31 cellular contexts compared by ENCODE assay signal in the genomic region with DNA sequence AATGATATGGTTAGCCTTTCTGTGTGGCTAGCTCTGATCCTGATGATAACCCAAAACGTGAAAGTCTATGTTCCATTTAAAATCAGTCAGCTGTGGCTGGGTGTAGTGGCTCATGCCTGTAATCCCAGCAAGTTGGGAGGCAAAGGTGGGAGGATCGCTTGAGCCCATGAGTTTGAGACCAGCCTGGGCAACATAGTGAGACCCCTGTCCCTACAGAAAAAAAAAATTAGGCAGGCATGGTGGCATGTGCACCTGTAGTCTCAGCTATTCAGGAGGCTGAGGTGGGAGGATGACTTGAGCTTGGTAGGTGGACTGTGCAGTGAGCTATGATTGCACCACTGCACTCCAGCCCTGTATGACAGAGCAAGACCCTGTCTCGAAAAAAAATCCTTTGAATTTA. TPM values are rescaled to one million over a fixed set of nuclear protein-coding genes. Genes with fewer than 3 reads are reported as not detected.
"Had no signal": no experiment of that assay in that cellular context is flagged by ENCODE, and none has a peak within 500 bp of the region (broad histone marks: within the 10 kb centered on the region; RNA-seq: fewer than 3 reads in every experiment).

No MANE protein-coding gene starts in this region.

- DNase-seq: colonic mucosa; cortex of kidney; effector CD8-positive, alpha-beta T cell; effector memory CD8-positive, alpha-beta T cell; endodermal cell; erythroblast; esophagus squamous epithelium; foreskin fibroblast; foreskin melanocyte; gastrocnemius medialis; glutamatergic neuron; heart right ventricle; hippocampal formation; left cardiac atrium; left lung; left ventricle myocardium superior; lower lobe of right lung; mesendoderm; midbrain; naive B cell had no signal

- ATAC-seq: effector memory CD8-positive, alpha-beta T cell; esophagus mucosa; gastrocnemius medialis; heart right ventricle; left lung; left ventricle myocardium superior; lower lobe of right lung had no signal

- H3K9me3 ChIP-seq: colonic mucosa, esophagus squamous epithelium, gastrocnemius medialis, heart right ventricle, left lung, lower lobe of right lung had no signal

- H3K36me3 Mint-ChIP-seq: naive B cell had no signal

- H3K27me3 ChIP-seq: colonic mucosa, esophagus squamous epithelium, gastrocnemius medialis, heart right ventricle, left lung had no signal

- H3K4me3 Mint-ChIP-seq: dendritic cell treated with granulocyte-macrophage colony-stimulating factor and Interleukin-4, amounts not matched to agents 40 ng/mL and 50 ng/mL, for 4 days; endodermal cell had no signal

- H3K4me3 ChIP-seq: colonic mucosa, left lung had no signal

- H3K27ac Mint-ChIP-seq: dendritic cell treated with granulocyte-macrophage colony-stimulating factor and Interleukin-4, amounts not matched to agents 40 ng/mL and 50 ng/mL, for 4 days; endodermal cell had no signal

- H3K36me3 ChIP-seq: colonic mucosa, esophagus squamous epithelium, gastrocnemius medialis, heart right ventricle, left lung, lower lobe of right lung had no signal

- H3K9me3 Mint-ChIP-seq: dendritic cell treated with granulocyte-macrophage colony-stimulating factor and Interleukin-4, amounts not matched to agents 40 ng/mL and 50 ng/mL, for 4 days; effector memory CD8-positive, alpha-beta T cell; endodermal cell; naive B cell had no signal

- H3K27me3 Mint-ChIP-seq: dendritic cell treated with granulocyte-macrophage colony-stimulating factor and Interleukin-4, amounts not matched to agents 40 ng/mL and 50 ng/mL, for 4 days; effector memory CD8-positive, alpha-beta T cell; naive B cell had no signal

- H3K27ac ChIP-seq: colonic mucosa, epithelial cell of prostate, esophagus squamous epithelium, left lung, lower lobe of right lung had no signal

RNA-seq across cellular contexts. Expression of gene SELENOV, which starts 18.9 kb away (rescaled TPM):
- total RNA-seq: colonic mucosa, dermis microvascular lymphatic vessel endothelial cell, esophagus mucosa, esophagus squamous epithelium, gastrocnemius medialis, glomerular endothelial cell, heart right ventricle, left cardiac atrium, left lung, left ventricle myocardium superior, lower leg skin, lower lobe of right lung, lung microvascular endothelial cell, mononuclear cell, mucosa of gallbladder, myocyte had no signal
- polyA plus RNA-seq: heart right ventricle, keratinocyte had no signal

RNA-seq across cellular contexts. Expression of gene DLL3, which starts 35.0 kb away (rescaled TPM):
- total RNA-seq: colonic mucosa, esophagus mucosa, esophagus squamous epithelium, gastrocnemius medialis, heart right ventricle, left cardiac atrium, left ventricle myocardium superior, lower lobe of right lung, mononuclear cell, mucosa of gallbladder had no signal
- polyA plus RNA-seq: heart right ventricle had no signal
